ENCODE assay signal across 1 cellular context in the genomic region with DNA sequence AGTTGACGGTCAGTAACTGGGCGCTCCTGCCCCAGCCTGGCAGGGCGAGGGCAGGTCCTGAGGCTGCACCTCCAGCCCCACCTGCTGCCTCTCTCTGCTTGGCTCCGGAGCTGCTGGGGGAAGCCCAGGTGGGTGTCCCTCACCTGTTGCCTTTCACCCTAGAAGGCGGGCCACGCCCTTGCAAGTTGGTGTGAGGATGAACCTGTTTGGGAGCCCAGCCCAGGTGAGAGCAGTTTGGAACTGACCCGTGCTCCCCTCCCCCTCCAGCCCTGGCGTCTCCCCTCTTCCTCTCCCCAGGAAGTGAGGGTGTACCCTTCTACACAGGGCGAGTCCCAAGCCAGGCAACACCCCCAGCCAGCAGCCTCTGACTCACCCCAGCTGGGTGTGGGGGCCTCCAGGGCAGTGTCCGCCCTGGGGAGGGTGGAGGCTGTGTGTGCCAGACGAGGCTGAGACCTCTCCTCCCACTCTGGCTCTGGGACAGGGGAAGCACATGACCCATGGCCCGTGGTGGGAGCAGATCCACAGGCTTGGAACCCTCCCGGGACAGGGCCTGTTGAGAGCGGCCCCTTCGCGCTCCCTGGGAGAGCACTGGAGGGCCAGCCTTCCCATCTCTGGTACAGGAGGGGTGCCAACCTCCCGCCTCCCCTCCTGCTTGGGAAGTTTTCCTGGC.
TF ChIP-seq lines count a peak whose summit lies in the region.

No MANE protein-coding gene starts in this region.

TF ChIP-seq in endothelial cell of umbilical vein, 7 proteins besides CTCF, POLR2A, EP300 and RAD21:
- TF ChIP-seq JUN (IDR thresholded peaks at IDR 0.05; ENCODE audit: borderline replicate concordance, insufficient read depth, insufficient read length, low read depth) (peak; percentile 25), MYC (IDR thresholded peaks at IDR 0.05; ENCODE audit: low read depth, low read length) (no peak), FOS (IDR thresholded peaks at IDR 0.05; ENCODE audit: borderline replicate concordance, insufficient read depth, low read length) (peak; percentile 95), POLR2AphosphoS5 (IDR thresholded peaks at IDR 0.05; ENCODE audit: insufficient read depth, low read depth, low read length) (peak; percentile 79)
- TF ChIP-seq, protein P1, sequence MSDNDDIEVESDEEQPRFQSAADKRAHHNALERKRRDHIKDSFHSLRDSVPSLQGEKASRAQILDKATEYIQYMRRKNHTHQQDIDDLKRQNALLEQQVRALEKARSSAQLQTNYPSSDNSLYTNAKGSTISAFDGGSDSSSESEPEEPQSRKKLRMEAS (IDR thresholded peaks at IDR 0.05; ENCODE audit: insufficient read depth, insufficient read length), result peak; percentile 36
